Comparison of ENCODE assay signal across 10 cellular contexts in genomic region chr5:73654171-73654811, GRCh38. TPM values are rescaled to one million over a fixed set of nuclear protein-coding genes. Genes with fewer than 3 reads are reported as not detected.
DNase-seq lines count a peak whose midpoint lies in the region; ATAC-seq and TF ChIP-seq lines count a peak whose summit lies in the region.
"Had no signal": no experiment of that assay in that cellular context is flagged by ENCODE, and none has a peak within 500 bp of the region (broad histone marks: within the 10 kb centered on the region; RNA-seq: fewer than 3 reads in every experiment).

No MANE protein-coding gene starts in this region.

- intact Hi-C loops in HCT116 (cut with micrococcal nuclease) (no loop called here), Panc1 (cut with micrococcal nuclease; ENCODE audit: unreplicated experiment) (no loop called here)
- intact Hi-C loops in activated T-helper 2 cell treated with anti-CD3 and anti-CD28 coated beads, Interferon-gamma antibody, Interleukin-2, Interleukin-4, amounts not matched to agents 10 μg/mL and 5 μg/mL and 100 μg/mL, durations not matched to agents 14 hours and 24 hours and 36 hours (cut with micrococcal nuclease), result no loop called here

- TF ChIP-seq POLR2A in HCT116 (IDR thresholded peaks at IDR 0.05; ENCODE audit: borderline replicate concordance, extremely low read depth, insufficient read depth, insufficient read length), result no peak

- no peaks in the 10 kb centered on the region for H3K4me1 Mint-ChIP-seq in activated T-helper 2 cell treated with anti-CD3 and anti-CD28 coated beads, Interferon-gamma antibody, Interleukin-2, Interleukin-4, amounts not matched to agents 10 μg/mL and 5 μg/mL and 100 μg/mL, durations not matched to agents 14 hours and 24 hours and 36 hours (ENCODE audit: low read depth)

- peaks cover 2% of the 10 kb centered on the region for H3K27me3 Mint-ChIP-seq in activated T-helper 2 cell treated with anti-CD3 and anti-CD28 coated beads, Interferon-gamma antibody, Interleukin-2, Interleukin-4, amounts not matched to agents 10 μg/mL and 5 μg/mL and 100 μg/mL, durations not matched to agents 14 hours and 24 hours and 36 hours (ENCODE audit: low read depth)

- H3K27me3 ChIP-seq in HCT116 (ENCODE audit: insufficient read depth, low read length) (no peaks in the 10 kb centered on the region), Panc1 (ENCODE audit: control insufficient read depth, insufficient read depth, low read length) (no peaks in the 10 kb centered on the region), hepatocyte (no peaks in the 10 kb centered on the region)
- H3K27me3 ChIP-seq: BLaER1 had no signal

- 77% methylated on average over 3 of the region's 3 CpGs for WGBS in hepatocyte (ENCODE audit: low lambda C conversion rate, missing lambda C conversion rate)

- H3K4me3 Mint-ChIP-seq in activated T-helper 2 cell treated with anti-CD3 and anti-CD28 coated beads, Interferon-gamma antibody, Interleukin-2, Interleukin-4, amounts not matched to agents 10 μg/mL and 5 μg/mL and 100 μg/mL, durations not matched to agents 14 hours and 24 hours and 36 hours (ENCODE audit: low read depth), result no peak overlapping the region

- no peak overlapping the region for H3K4me3 ChIP-seq in HCT116 (replicated peaks in 1 of 2; ENCODE audit: low read depth in 1 of 2, low read length in 2 of 2)
- no peak overlapping the region for H3K4me3 ChIP-seq in Panc1 (ENCODE audit: low read depth in 2 of 2, low read length in 2 of 2)
- H3K4me3 ChIP-seq in hepatocyte, result no peak overlapping the region
- H3K4me3 ChIP-seq: BLaER1 had no signal

- no peak overlapping the region for H3K27ac Mint-ChIP-seq in activated T-helper 2 cell treated with anti-CD3 and anti-CD28 coated beads, Interferon-gamma antibody, Interleukin-2, Interleukin-4, amounts not matched to agents 10 μg/mL and 5 μg/mL and 100 μg/mL, durations not matched to agents 14 hours and 24 hours and 36 hours

- H3K27ac ChIP-seq in HCT116 (ENCODE audit: low read depth, low read length) (no peak overlapping the region), Panc1 (ENCODE audit: low read length) (peak overlapping the region; percentile 53; the same call in 1 of the 2 replicates), hepatocyte (peak overlapping the region; percentile 70)
- H3K27ac ChIP-seq: BLaER1 had no signal

- POLR2A ChIA-PET in HCT116 (lab: Charles Lee), result no interaction called here
- POLR2A ChIA-PET in Panc1 (lab: Charles Lee), result no interaction called here

- no peak for ATAC-seq in HCT116
- ATAC-seq in Panc1, result peak; percentile 43
- no peak for ATAC-seq in HG03565 (IDR thresholded peaks at IDR 0.05; ENCODE audit: unreplicated experiment)

- peaks cover 0 to 18% of the 10 kb centered on the region in 2 experiments; a peak in 1 of 4 replicates for H3K4me1 ChIP-seq in HCT116 (ENCODE audit: control insufficient read depth in 1 of 2, insufficient read depth in 2 of 2, low read length in 2 of 2)
- H3K4me1 ChIP-seq in Panc1 (ENCODE audit: control insufficient read depth, insufficient read depth, low read length), result peaks cover 13% of the 10 kb centered on the region
- H3K4me1 ChIP-seq in hepatocyte (ENCODE audit: insufficient read depth), result peaks cover 3% of the 10 kb centered on the region
- H3K4me1 ChIP-seq: BLaER1 had no signal

- no peaks in the 10 kb centered on the region for H4K20me1 ChIP-seq in HCT116 (ENCODE audit: insufficient read depth)
- H4K20me1 ChIP-seq in hepatocyte (ENCODE audit: insufficient read depth, poor library complexity, severe bottlenecking), result no peaks in the 10 kb centered on the region
- H4K20me1 ChIP-seq: BLaER1 had no signal

- TF ChIP-seq RAD21 in HCT116 (IDR thresholded peaks at IDR 0.05; ENCODE audit: low read depth), result no peak

- H3K4me2 ChIP-seq in HCT116 (ENCODE audit: low read length) (peak overlapping the region; percentile 11; the same call in 1 of the 2 replicates), hepatocyte (no peak overlapping the region)
- H3K4me2 ChIP-seq: BLaER1 had no signal

- no peak overlapping the region for H2AFZ ChIP-seq in HCT116 (ENCODE audit: low read depth, low read length, poor library complexity, severe bottlenecking)
- no peak overlapping the region for H2AFZ ChIP-seq in hepatocyte

- RAD21 ChIA-PET in HCT116 (lab: Charles Lee; ENCODE audit: low non-redundant PET in 1 of 2, low total read pairs in 2 of 2, uncharacterized antibody in 2 of 2, unreplicated experiment in 2 of 2), result no interaction called here

- no peak overlapping the region for H3K9ac ChIP-seq in HCT116 (ENCODE audit: low read length)
- H3K9ac ChIP-seq: BLaER1 had no signal

- BruUV-seq in HCT116 (replicated peaks; lab: Mats Ljungman, UMichigan), result no TSS peak
- BruUV-seq in Panc1 (replicated peaks; lab: Mats Ljungman, UMichigan), result no TSS peak

- CTCF ChIA-PET in HCT116 (lab: Charles Lee) (no interaction called here), Panc1 (lab: Charles Lee) (no interaction called here)

- H3K9me3 ChIP-seq in HCT116 (ENCODE audit: control insufficient read depth in 1 of 2, insufficient read depth in 1 of 2, low read depth in 1 of 2, low read length in 2 of 2) (no peaks in the 10 kb centered on the region), Panc1 (ENCODE audit: control insufficient read depth, insufficient read depth, low read depth, low read length) (no peaks in the 10 kb centered on the region), hepatocyte (ENCODE audit: low read depth) (no peaks in the 10 kb centered on the region)
- H3K9me3 ChIP-seq: BLaER1 had no signal

- DNase-seq in Caki2 (ENCODE audit: low read depth) (peak; percentile 28), HCT116 (ENCODE audit: low read depth, low spot score) (no peak), Panc1 (ENCODE audit: low read depth, low spot score) (no peak), hepatocyte (ENCODE audit: low spot score) (peak; percentile 18)
- no peak for DNase-seq in activated CD4-positive, CD25-positive, alpha-beta regulatory T cell treated with anti-CD3 and anti-CD28 coated beads, Interleukin-2, amount 50 U/mL, for 72 hours
- DNase-seq in activated T-helper 2 cell treated with anti-CD3 and anti-CD28 coated beads, Interferon-gamma antibody, Interleukin-2, Interleukin-4, amounts not matched to agents 10 μg/mL and 5 μg/mL and 100 μg/mL, durations not matched to agents 14 hours and 24 hours and 36 hours (ENCODE audit: low spot score), result no peak
- DNase-seq in activated CD4-positive, alpha-beta T cell treated with anti-CD3 and anti-CD28 coated beads for 1 hour, result no peak
- DNase-seq: stimulated activated CD4-positive, alpha-beta T cell treated with anti-CD3 and anti-CD28 coated beads, Interleukin-4, amount 100 ng/mL, for 1 hour had no signal

- no peaks in the 10 kb centered on the region for H3K36me3 ChIP-seq in HCT116 (ENCODE audit: control insufficient read depth in 1 of 2, insufficient read depth in 2 of 2, low read length in 2 of 2)
- H3K36me3 ChIP-seq in Panc1 (ENCODE audit: control insufficient read depth, insufficient read depth, low read length), result no peaks in the 10 kb centered on the region
- H3K36me3 ChIP-seq in hepatocyte (replicated peaks; ENCODE audit: insufficient read depth, low read depth), result no peaks in the 10 kb centered on the region
- H3K36me3 ChIP-seq: BLaER1 had no signal

- TF ChIP-seq CTCF in HCT116 (IDR thresholded peaks at IDR 0.05 in 2 of 3, conservative IDR thresholded peaks at IDR 0.05 in 1 of 3; ENCODE audit: borderline replicate concordance in 1 of 3, insufficient read depth in 1 of 3, low read depth in 2 of 3, low read length in 2 of 3) (no peak), Panc1 (IDR thresholded peaks at IDR 0.05) (no peak), hepatocyte (IDR thresholded peaks at IDR 0.05; ENCODE audit: poor library complexity) (no peak)

- in situ Hi-C loops in Caki2 (cut with HindIII; ENCODE audit: low pct_unique_long_range_greater_than_20kb, low sequenced_read_pairs) (no loop called here), Panc1 (cut with HindIII; ENCODE audit: low pct_unique_long_range_greater_than_20kb, low sequenced_read_pairs) (no loop called here)

- no peaks in the 10 kb centered on the region for H3K9me2 ChIP-seq in HCT116 (ENCODE audit: insufficient read depth)
- no peaks in the 10 kb centered on the region for H3K9me2 ChIP-seq in hepatocyte (replicated peaks; ENCODE audit: insufficient read depth)

- H3K9me3 Mint-ChIP-seq in activated T-helper 2 cell treated with anti-CD3 and anti-CD28 coated beads, Interferon-gamma antibody, Interleukin-2, Interleukin-4, amounts not matched to agents 10 μg/mL and 5 μg/mL and 100 μg/mL, durations not matched to agents 14 hours and 24 hours and 36 hours, result no peaks in the 10 kb centered on the region

- H3K79me2 ChIP-seq in HCT116 (ENCODE audit: insufficient read depth, low read length) (no peaks in the 10 kb centered on the region), hepatocyte (no peaks in the 10 kb centered on the region)

- no peaks in the 10 kb centered on the region for H3K36me3 Mint-ChIP-seq in activated T-helper 2 cell treated with anti-CD3 and anti-CD28 coated beads, Interferon-gamma antibody, Interleukin-2, Interleukin-4, amounts not matched to agents 10 μg/mL and 5 μg/mL and 100 μg/mL, durations not matched to agents 14 hours and 24 hours and 36 hours (ENCODE audit: low read depth)

TF ChIP-seq in HCT116, 20 proteins besides CTCF, POLR2A, EP300 and RAD21:
- TF ChIP-seq FOSL1 (IDR thresholded peaks at IDR 0.05; ENCODE audit: low read depth), result 0 out of 2 replicates have a peak, but pooled peaks have one; percentile 7
- no peak for TF ChIP-seq ELF1 (IDR thresholded peaks at IDR 0.05; ENCODE audit: borderline replicate concordance, low read depth)

RNA-seq across cellular contexts. Expression of gene ARHGEF28, which starts 28.3 kb away (rescaled TPM):
- total RNA-seq in Caki2 (2014; rRNA removed; shearing (Covaris generic); ENCODE audit: low replicate concordance), result 11.2 and 26.6 TPM in 2 replicates
- total RNA-seq in HCT116 (2021; ENCODE audit: unreplicated experiment), result 6.1 TPM
- polyA plus RNA-seq in HCT116 (2012), result 2.0 and 2.4 TPM in 2 replicates
- total RNA-seq in Panc1 (2021; ENCODE audit: unreplicated experiment), result 34.8 TPM
- polyA plus RNA-seq in Panc1 (2012; ENCODE audit: insufficient read length), result 14.1 TPM
- total RNA-seq in hepatocyte, result 7.6 and 11.2 TPM in 2 replicates
- polyA plus RNA-seq in hepatocyte, result 3.1 and 3.5 TPM in 2 replicates
- total RNA-seq in activated T-helper 2 cell treated with anti-CD3 and anti-CD28 coated beads, Interferon-gamma antibody, Interleukin-2, Interleukin-4, amounts not matched to agents 10 μg/mL and 5 μg/mL and 100 μg/mL, durations not matched to agents 14 hours and 24 hours and 36 hours, result 0.05 and 0.11 TPM in 2 replicates

Comparison
In these comparisons a context has a peak if more than half of its experiments do, and no peak if none do; other contexts are left out.
1. DNase-seq: peak in Caki2 (single experiment) and hepatocyte (single experiment); none in HCT116 (single experiment), Panc1 (single experiment), activated CD4-positive, CD25-positive, alpha-beta regulatory T cell treated with anti-CD3 and anti-CD28 coated beads, Interleukin-2, amount 50 U/mL, for 72 hours (single experiment), activated T-helper 2 cell treated with anti-CD3 and anti-CD28 coated beads, Interferon-gamma antibody, Interleukin-2, Interleukin-4, amounts not matched to agents 10 μg/mL and 5 μg/mL and 100 μg/mL, durations not matched to agents 14 hours and 24 hours and 36 hours (single experiment) and activated CD4-positive, alpha-beta T cell treated with anti-CD3 and anti-CD28 coated beads for 1 hour (single experiment).